Comparison of ENCODE assay signal across 27 cellular contexts in genomic region chr12:39327965-39328364, GRCh38.
"Had no signal": no experiment of that assay in that cellular context is flagged by ENCODE, and none has a peak within 500 bp of the region (broad histone marks: within the 10 kb centered on the region; RNA-seq: fewer than 3 reads in every experiment).

No MANE protein-coding gene starts in this region.

- ATAC-seq: naive thymus-derived CD8-positive, alpha-beta T cell; pancreas; stimulated activated memory B cell treated with anti-CD40 and anti-IgM and Interleukin-4, amounts not matched to agents 10 μg/mL and 1 μg/mL and 100 μg/mL, for 72 hours; stimulated activated naive CD8-positive, alpha-beta T cell treated with anti-CD3 and anti-CD28 coated beads, Interleukin-15, amount 100 ng/mL, for 72 hours had no signal

- H3K27ac ChIP-seq: lower lobe of right lung, pancreas, prostate gland, right lobe of liver, tibial nerve, upper lobe of left lung, vagina had no signal

- H3K27ac Mint-ChIP-seq: naive thymus-derived CD8-positive, alpha-beta T cell; nephron; stimulated activated memory B cell treated with anti-CD40 and anti-IgM and Interleukin-4, amounts not matched to agents 10 μg/mL and 1 μg/mL and 100 μg/mL, for 72 hours; stimulated activated naive CD8-positive, alpha-beta T cell treated with anti-CD3 and anti-CD28 coated beads, Interleukin-15, amount 100 ng/mL, for 72 hours had no signal

- H3K9me3 ChIP-seq: lower lobe of right lung, pancreas, prostate gland, right lobe of liver, tibial nerve, upper lobe of left lung, vagina had no signal

- H3K4me3 Mint-ChIP-seq: immature natural killer cell; naive thymus-derived CD8-positive, alpha-beta T cell; nephron; neural crest cell; stimulated activated memory B cell treated with anti-CD40 and anti-IgM and Interleukin-4, amounts not matched to agents 10 μg/mL and 1 μg/mL and 100 μg/mL, for 72 hours; stimulated activated naive CD8-positive, alpha-beta T cell treated with anti-CD3 and anti-CD28 coated beads, Interleukin-15, amount 100 ng/mL, for 72 hours had no signal

- H3K4me1 Mint-ChIP-seq: nephron; neural crest cell; stimulated activated memory B cell treated with anti-CD40 and anti-IgM and Interleukin-4, amounts not matched to agents 10 μg/mL and 1 μg/mL and 100 μg/mL, for 72 hours had no signal

- H3K4me3 ChIP-seq: lower lobe of right lung, pancreas, prostate gland, right lobe of liver, smooth muscle cell, tibial nerve, upper lobe of left lung, vagina had no signal

- H3K27me3 Mint-ChIP-seq: naive thymus-derived CD8-positive, alpha-beta T cell; stimulated activated memory B cell treated with anti-CD40 and anti-IgM and Interleukin-4, amounts not matched to agents 10 μg/mL and 1 μg/mL and 100 μg/mL, for 72 hours; stimulated activated naive CD8-positive, alpha-beta T cell treated with anti-CD3 and anti-CD28 coated beads, Interleukin-15, amount 100 ng/mL, for 72 hours had no signal

- H3K4me1 ChIP-seq: lower lobe of right lung, pancreas, prostate gland, right lobe of liver, tibial nerve, upper lobe of left lung, vagina had no signal

- H3K27me3 ChIP-seq: pancreas, right lobe of liver, tibial nerve, upper lobe of left lung, vagina had no signal

- DNase-seq: hypothalamus; immature natural killer cell; kidney; lower lobe of right lung; mammary epithelial cell; mesenchymal stem cell; naive thymus-derived CD8-positive, alpha-beta T cell; nucleus accumbens; pancreas; posterior cingulate gyrus; retina; right lobe of liver; stimulated activated CD4-positive, alpha-beta T cell treated with anti-CD3 and anti-CD28 coated beads, Interleukin-1b, Interleukin-23, amount 100 ng/mL, for 48 hours; stimulated activated CD4-positive, alpha-beta T cell treated with anti-CD3 and anti-CD28 coated beads, Interleukin-2, amount 100 ng/mL, for 48 hours; stimulated activated CD4-positive, alpha-beta T cell treated with anti-CD3 and anti-CD28 coated beads, Interleukin-4, amount 100 ng/mL, for 4 hours; stimulated activated CD8-positive, alpha-beta memory T cell treated with anti-CD3 and anti-CD28 coated beads, Interleukin-4, amount 100 ng/mL, for 48 hours; stimulated activated naive CD4-positive, alpha-beta T cell treated with Interleukin-2 at 50 U/mL for 16 hours; stimulated activated naive CD8-positive, alpha-beta T cell treated with anti-CD3 and anti-CD28 coated beads, Interleukin-15, amount 100 ng/mL, for 72 hours; substantia nigra; upper lobe of left lung had no signal

- H3K4me2 ChIP-seq: smooth muscle cell had no signal

- H3K36me3 ChIP-seq: lower lobe of right lung, prostate gland, upper lobe of left lung had no signal

- H3K9me3 Mint-ChIP-seq: naive thymus-derived CD8-positive, alpha-beta T cell; nephron; neural crest cell; stimulated activated memory B cell treated with anti-CD40 and anti-IgM and Interleukin-4, amounts not matched to agents 10 μg/mL and 1 μg/mL and 100 μg/mL, for 72 hours had no signal
